10 cellular contexts compared by ENCODE assay signal in the genomic region with DNA sequence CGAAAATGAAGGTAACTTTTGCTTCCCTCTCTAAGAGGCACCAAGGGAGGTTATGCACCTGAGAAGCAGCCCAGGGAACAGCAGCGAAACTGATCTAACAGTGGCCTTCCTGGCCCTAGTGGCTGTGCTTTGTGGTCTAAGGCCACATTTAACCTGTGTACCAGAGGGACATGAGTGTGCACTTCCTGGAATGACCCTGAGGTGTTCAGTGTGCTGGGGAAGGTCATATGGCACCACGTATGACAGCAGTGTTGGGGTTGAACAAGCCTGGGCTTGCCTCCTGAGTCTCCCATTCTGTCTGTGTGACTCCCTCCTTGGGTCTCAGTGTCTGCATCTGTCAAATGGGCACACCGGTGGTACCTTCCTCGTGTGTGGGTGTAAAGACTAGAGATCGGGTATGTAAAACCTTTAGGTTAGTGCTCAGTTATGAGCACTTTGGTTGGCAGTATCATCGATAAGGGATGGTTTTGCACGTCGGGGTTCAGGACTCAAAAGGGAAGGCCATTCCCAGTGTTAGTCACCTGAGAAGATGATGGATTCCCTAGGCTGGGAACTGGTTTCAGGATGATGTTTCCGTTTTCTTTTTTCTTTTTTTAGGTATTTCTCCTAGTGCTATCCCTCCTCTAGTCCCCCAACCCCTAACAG. TPM values are rescaled to one million over a fixed set of nuclear protein-coding genes. Genes with fewer than 3 reads are reported as not detected.
DNase-seq lines count a peak whose midpoint lies in the region; ATAC-seq, FAIRE-seq and TF ChIP-seq lines count a peak whose summit lies in the region.
"Had no signal": no experiment of that assay in that cellular context is flagged by ENCODE, and none has a peak within 500 bp of the region (broad histone marks: within the 10 kb centered on the region; RNA-seq: fewer than 3 reads in every experiment).

No MANE protein-coding gene starts in this region.

- FAIRE-seq in HepG2 (lab: Jason Lieb, UNC): no peak

- BruUV-seq in HepG2 (replicated peaks; lab: Mats Ljungman, UMichigan) (no TSS peak), Caco-2 (replicated peaks; lab: Mats Ljungman, UMichigan) (no TSS peak)

- peaks cover 11% of the 10 kb centered on the region for H3K4me1 ChIP-seq in HepG2 (ENCODE audit: insufficient read depth, low read length)
- no peaks in the 10 kb centered on the region for H3K4me1 ChIP-seq in Caco-2

- TF ChIP-seq EP300 in HepG2 (IDR thresholded peaks at IDR 0.05; ENCODE audit: low read depth in 2 of 2, low read length in 2 of 2) (no peak), HepG2 (CRISPR knock-in tag; IDR thresholded peaks at IDR 0.05; ENCODE audit: borderline replicate concordance) (no peak)

- in situ Hi-C loops in HepG2 (cut with HindIII; ENCODE audit: extremely low pct_ligation_motif_present, low pct_unique_long_range_greater_than_20kb): no loop called here

- 49% methylated on average over 10 of the region's 10 CpGs for WGBS in HepG2 (ENCODE audit: low lambda C conversion rate)

- H3K27me3 ChIP-seq in HepG2 (ENCODE audit: control insufficient read depth in 1 of 2, insufficient read depth in 2 of 2, low read length in 2 of 2) (peaks cover 0 to 18% of the 10 kb centered on the region in 2 experiments; a peak in 4 of 5 replicates), Caco-2 (replicated peaks; ENCODE audit: control insufficient read depth, insufficient read depth, low read length) (no peaks in the 10 kb centered on the region)

- H3K27ac ChIP-seq in HepG2 (ENCODE audit: extremely low read length, insufficient read depth, low read length): no peak overlapping the region

- POLR2A ChIA-PET in HepG2 (lab: Yijun Ruan, JAX) (no interaction called here), Caco-2 (lab: Charles Lee) (no interaction called here)

- H3K36me3 Mint-ChIP-seq in Caco-2 (ENCODE audit: insufficient read depth, unreplicated experiment): no peaks in the 10 kb centered on the region

- ATAC-seq in GM18517 (IDR thresholded peaks at IDR 0.05; ENCODE audit: unreplicated experiment) (peak; percentile 40), GM21515 (IDR thresholded peaks at IDR 0.05; ENCODE audit: unreplicated experiment) (peak; percentile 33), HG03439 (IDR thresholded peaks at IDR 0.05; ENCODE audit: unreplicated experiment) (peak; percentile 43), HepG2 (no peak)

- H3K36me3 ChIP-seq in HepG2 (replicated peaks in 1 of 2; ENCODE audit: control insufficient read depth in 1 of 2, insufficient read depth in 2 of 2, low read length in 2 of 2): no peaks in the 10 kb centered on the region
- no peaks in the 10 kb centered on the region for H3K36me3 ChIP-seq in Caco-2 (ENCODE audit: control insufficient read depth, insufficient read depth, low read length)

- no peaks in the 10 kb centered on the region for H3K9me3 Mint-ChIP-seq in Caco-2 (ENCODE audit: unreplicated experiment)

- H3K27ac Mint-ChIP-seq in Caco-2 (ENCODE audit: unreplicated experiment): no peak overlapping the region

- no peak overlapping the region for H3K4me3 Mint-ChIP-seq in Caco-2 (ENCODE audit: unreplicated experiment)

- TF ChIP-seq POLR2A in HepG2 (IDR thresholded peaks at IDR 0.05; ENCODE audit: insufficient read depth in 1 of 2, low read depth in 2 of 2, low read length in 2 of 2): no peak

- no peaks in the 10 kb centered on the region for H3K9me3 ChIP-seq in HepG2 (ENCODE audit: low read length)
- H3K9me3 ChIP-seq in Caco-2: no peaks in the 10 kb centered on the region

- no peak overlapping the region for H3K4me2 ChIP-seq in HepG2 (ENCODE audit: low read depth, low read length)

- intact Hi-C loops in HepG2 (cut with micrococcal nuclease; ENCODE audit: unreplicated experiment) (no loop called here), Caco-2 (cut with micrococcal nuclease; ENCODE audit: unreplicated experiment) (no loop called here)

- no peaks in the 10 kb centered on the region for H3K4me1 Mint-ChIP-seq in Caco-2 (ENCODE audit: low read depth, unreplicated experiment)

- no peaks in the 10 kb centered on the region for H3K79me2 ChIP-seq in HepG2 (ENCODE audit: insufficient read depth, low read length)

- CTCF ChIA-PET in HepG2 (lab: Yijun Ruan, JAX; ENCODE audit: low intra/inter-chr PET ratio, low total read pairs) (no interaction called here), Caco-2 (lab: Charles Lee) (no interaction called here)

- DNase-seq in HepG2 (ENCODE audit: low spot score) (no peak), iPS-NIHi11 (ENCODE audit: low spot score) (no peak), middle frontal gyrus (ENCODE audit: extremely low spot score, low spot score) (no peak), Caco-2 (no peak)
- DNase-seq in activated effector memory CD4-positive, alpha-beta T cell treated with anti-CD3 and anti-CD28 coated beads, Interleukin-2, amount 50 U/mL, for 16 hours: no peak
- DNase-seq: mesenchymal stem cell, NCI-H510A treated with DMSO at 0.1 percent for 48 hours had no signal

- TF ChIP-seq RAD21 in HepG2 (CRISPR knock-in tag; IDR thresholded peaks at IDR 0.05): no peak

- H2AFZ ChIP-seq in HepG2 (ENCODE audit: low read length): no peak overlapping the region

- H3K9ac ChIP-seq in HepG2 (ENCODE audit: insufficient read depth, low read depth, low read length): no peak overlapping the region

- no peaks in the 10 kb centered on the region for H3K27me3 Mint-ChIP-seq in Caco-2 (ENCODE audit: insufficient read depth, unreplicated experiment)

- H3K4me3 ChIP-seq in HepG2 (replicated peaks in 1 of 3; ENCODE audit: insufficient read depth in 1 of 3, low read depth in 2 of 3, low read length in 3 of 3) (no peak overlapping the region), Caco-2 (ENCODE audit: low read depth, low read length) (no peak overlapping the region)

- H4K20me1 ChIP-seq in HepG2 (ENCODE audit: insufficient read depth, low read length): no peaks in the 10 kb centered on the region

- TF ChIP-seq CTCF in HepG2 (CRISPR knock-in tag; IDR thresholded peaks at IDR 0.05) (no peak), Caco-2 (IDR thresholded peaks at IDR 0.05; ENCODE audit: insufficient read depth in 1 of 2, low read depth in 1 of 2, low read length in 1 of 2, severe bottlenecking in 1 of 2, unreplicated experiment in 1 of 2) (no peak)

TF ChIP-seq in HepG2, 621 proteins besides CTCF, POLR2A, EP300 and RAD21:
- no peak for TF ChIP-seq ZNF644 (CRISPR knock-in tag; IDR thresholded peaks at IDR 0.05; ENCODE audit: low read depth)
- peak; percentile 89 for TF ChIP-seq ZMYM3 (CRISPR knock-in tag; IDR thresholded peaks at IDR 0.05)
- no peak for TF ChIP-seq NFE2 (CRISPR knock-in tag; IDR thresholded peaks at IDR 0.05)
- TF ChIP-seq KDM1A (CRISPR knock-in tag; IDR thresholded peaks at IDR 0.05): peak; percentile 50; the same call in 1 of the 2 replicates
- TF ChIP-seq ADNP (CRISPR knock-in tag; IDR thresholded peaks at IDR 0.05): peak; percentile 57; the same call in 1 of the 2 replicates
- TF ChIP-seq ZNF629 (CRISPR knock-in tag; conservative IDR thresholded peaks at IDR 0.05): peak; percentile 94

RNA-seq across cellular contexts. Expression of a gene that starts 31.9 kb away (rescaled TPM):
- 0.13 TPM in 1 of 2 replicates, not detected in the other for total RNA-seq in HepG2 (2016; rRNA removed; fragmentation: Illumina TruSeq; extraction: Trizol)
- total RNA-seq in HepG2 (2016; cell fraction: cytosol; rRNA removed; fragmentation: Illumina TruSeq; extraction: Trizol; ENCODE audit: low read depth): under 0.01 TPM in 1 of 2 replicates, not detected in the other
- total RNA-seq in HepG2 (2016; cell fraction: insoluble cytoplasmic fraction; rRNA removed; fragmentation: Illumina TruSeq; extraction: Trizol): 0.06 TPM in 1 of 2 replicates, not detected in the other
- not detected in 2 replicates for total RNA-seq in HepG2 (2016; cell fraction: membrane; rRNA removed; fragmentation: Illumina TruSeq; extraction: Trizol)
- total RNA-seq in HepG2 (2016; cell fraction: nucleus; rRNA removed; fragmentation: Illumina TruSeq; extraction: Trizol): not detected in 2 replicates
- 0.18 and 0.63 TPM in 2 replicates for polyA plus RNA-seq in HepG2 (2011; rRNA removed)
- polyA plus RNA-seq in HepG2 (2011; cell fraction: cytosol; rRNA removed): 0.31 and 0.46 TPM in 2 replicates
- 1.1 and 2.2 TPM in 2 replicates for polyA plus RNA-seq in HepG2 (2011; cell fraction: nucleus; rRNA removed)
- polyA plus RNA-seq in HepG2 (2012): 1.6 and 2.5 TPM in 2 replicates
- not detected in 2 replicates for polyA plus RNA-seq in HepG2 (2016; cell fraction: cytosol; fragmentation: Illumina TruSeq; extraction: Trizol; ENCODE audit: low read depth)
- not detected in 2 replicates for polyA plus RNA-seq in HepG2 (2016; cell fraction: insoluble cytoplasmic fraction; fragmentation: Illumina TruSeq; extraction: Trizol; ENCODE audit: low read depth)
- polyA plus RNA-seq in HepG2 (2016; cell fraction: membrane; fragmentation: Illumina TruSeq; extraction: Trizol; ENCODE audit: low read depth): not detected in 2 replicates
- not detected in 2 replicates for polyA plus RNA-seq in HepG2 (2016; cell fraction: nucleus; fragmentation: Illumina TruSeq; extraction: Trizol; ENCODE audit: insufficient read depth, low read depth)
- 4.0 and 7.0 TPM in 2 replicates for polyA minus RNA-seq in HepG2 (2011; rRNA and poly(A)+ RNA removed; ENCODE audit: low replicate concordance)
- polyA minus RNA-seq in HepG2 (2011; cell fraction: cytosol; rRNA and poly(A)+ RNA removed): not detected in 2 replicates
- 1.1 and 2.3 TPM in 2 replicates for polyA minus RNA-seq in HepG2 (2011; cell fraction: nucleus; rRNA and poly(A)+ RNA removed)
- total RNA-seq in Caco-2 (2022): 10.3 and 14.4 TPM in 2 replicates
